ENCODE assay signal across 19 cellular contexts in genomic region chr3:5036536-5036833, GRCh38. TPM values are rescaled to one million over a fixed set of nuclear protein-coding genes. Genes with fewer than 3 reads are reported as not detected.
DNase-seq lines count a peak whose midpoint lies in the region; ATAC-seq, FAIRE-seq and TF ChIP-seq lines count a peak whose summit lies in the region.
"Had no signal": no experiment of that assay in that cellular context is flagged by ENCODE, and none has a peak within 500 bp of the region (broad histone marks: within the 10 kb centered on the region; RNA-seq: fewer than 3 reads in every experiment).

No MANE protein-coding gene starts in this region.

- peak overlapping the region; percentile 99 to 100 for H3K27ac Mint-ChIP-seq in natural killer cell treated with Interleukin-12 subunit alpha and Interleukin-12 subunit beta and Interleukin-15 and Interleukin-18, amount 100 ng/mL, for 72 hours
- H3K27ac Mint-ChIP-seq: CD4-positive, alpha-beta T cell had no signal

- no peak for TF ChIP-seq POLR2A in HepG2 (IDR thresholded peaks at IDR 0.05; ENCODE audit: insufficient read depth in 1 of 2, low read depth in 2 of 2, low read length in 2 of 2)
- TF ChIP-seq POLR2A in right lobe of liver (IDR thresholded peaks at IDR 0.05): no peak
- no peak for TF ChIP-seq POLR2A in K562 (conservative IDR thresholded peaks at IDR 0.05)
- no peak for TF ChIP-seq POLR2A in spleen (IDR thresholded peaks at IDR 0.05)

- no peak for FAIRE-seq in HepG2 (lab: Jason Lieb, UNC)
- FAIRE-seq in K562 (lab: Jason Lieb, UNC): no peak
- FAIRE-seq: H54 had no signal

- H3K27me3 ChIP-seq in HepG2 (ENCODE audit: control insufficient read depth in 1 of 2, insufficient read depth in 2 of 2, low read length in 2 of 2) (peaks cover 0 to 8% of the 10 kb centered on the region in 2 experiments; a peak in 1 of 5 replicates), right lobe of liver (no peaks in the 10 kb centered on the region), K562 (ENCODE audit: control insufficient read depth in 2 of 2, insufficient read depth in 2 of 2, low read length in 2 of 2) (no peaks in the 10 kb centered on the region), spleen (replicated peaks in 1 of 7) (no peaks in the 10 kb centered on the region)

- intact Hi-C loops in HepG2 (cut with micrococcal nuclease; ENCODE audit: unreplicated experiment) (no loop called here), right lobe of liver (cut with DNase I) (no loop called here), K562 (cut with micrococcal nuclease) (no loop called here), spleen (cut with DNase I; ENCODE audit: low total_unique reads) (no loop called here)

- no peak for DNase-seq in HepG2 (ENCODE audit: low spot score)
- DNase-seq in right lobe of liver: no peak
- no peak for DNase-seq in K562 (ENCODE audit: extremely low read depth in 1 of 4, low spot score in 3 of 4)
- no peak for DNase-seq in natural killer cell treated with Interleukin-12 subunit alpha and Interleukin-12 subunit beta and Interleukin-15 and Interleukin-18, amount 100 ng/mL, for 72 hours (ENCODE audit: low spot score)
- DNase-seq in spleen: no peak
- no peak for DNase-seq in inferior parietal cortex (ENCODE audit: extremely low spot score)
- DNase-seq: CD4-positive, alpha-beta T cell; COR-L47; DMS 273 treated with DMSO at 0.1 percent for 48 hours; DMS79 treated with DMSO at 0.1 percent for 48 hours; MM.1S; NCI-H1048; NCI-H1417 treated with DMSO at 0.1 percent for 48 hours; NCI-H187; NCI-H446; NCI-H526 had no signal

- TF ChIP-seq RAD21 in HepG2 (CRISPR knock-in tag; IDR thresholded peaks at IDR 0.05) (no peak), K562 (CRISPR knock-in tag; conservative IDR thresholded peaks at IDR 0.05 in 1 of 2, IDR thresholded peaks at IDR 0.05 in 1 of 2) (no peak)

- no peak overlapping the region for H2AFZ ChIP-seq in HepG2 (ENCODE audit: low read length)
- H2AFZ ChIP-seq in K562 (ENCODE audit: low read depth, low read length): peak overlapping the region; percentile 47; the same call in 1 of the 2 replicates

- no peak overlapping the region for H3K9ac ChIP-seq in HepG2 (ENCODE audit: insufficient read depth, low read depth, low read length)
- no peak overlapping the region for H3K9ac ChIP-seq in K562 (ENCODE audit: insufficient read depth in 1 of 2, low read depth in 2 of 2, low read length in 2 of 2)

- no peak for TF ChIP-seq CTCF in HepG2 (CRISPR knock-in tag; IDR thresholded peaks at IDR 0.05)
- no peak for TF ChIP-seq CTCF in right lobe of liver (IDR thresholded peaks at IDR 0.05)
- TF ChIP-seq CTCF in K562 (IDR thresholded peaks at IDR 0.05 in 2 of 3, conservative IDR thresholded peaks at IDR 0.05 in 1 of 3; ENCODE audit: insufficient read depth in 2 of 3, low read depth in 1 of 3, low read length in 3 of 3): no peak
- no peak for TF ChIP-seq CTCF in spleen (IDR thresholded peaks at IDR 0.05 in 8 of 11, conservative IDR thresholded peaks at IDR 0.05 in 3 of 11)

- H4K20me1 ChIP-seq in HepG2 (ENCODE audit: insufficient read depth, low read length) (no peaks in the 10 kb centered on the region), K562 (replicated peaks; ENCODE audit: control insufficient read depth, insufficient read depth, low read length) (no peaks in the 10 kb centered on the region)

- H3K4me3 ChIP-seq in HepG2 (replicated peaks in 1 of 3; ENCODE audit: insufficient read depth in 1 of 3, low read depth in 2 of 3, low read length in 3 of 3) (no peak overlapping the region), right lobe of liver (no peak overlapping the region), K562 (no peak overlapping the region), spleen (no peak overlapping the region)

- WGBS in HepG2 (ENCODE audit: low lambda C conversion rate): 6% methylated on average over 3 of the region's 3 CpGs
- WGBS in right lobe of liver (ENCODE audit: insufficient coverage, low coverage, low lambda C conversion rate, missing lambda C conversion rate): 86% methylated on average over 1 of the region's 3 CpGs
- 41% methylated on average over 3 of the region's 3 CpGs for WGBS in K562 (ENCODE audit: insufficient coverage, low coverage, missing lambda C conversion rate)
- WGBS in spleen, 5 donors: 79 to 92% (median 88%) methylated on average over 3 of the region's 3 CpGs

- POLR2A ChIA-PET in HepG2 (lab: Yijun Ruan, JAX) (no interaction called here), K562 (lab: Yijun Ruan, JAX) (interaction anchor here (0.6 to 1.0 kb wide), 4 partner anchors 10 to 50 kb away, joined by 3 to 4 read pairs (median 4); no protein-coding TSS in a partner anchor)

- TF ChIP-seq EP300 in HepG2 (IDR thresholded peaks at IDR 0.05; ENCODE audit: low read depth in 2 of 2, low read length in 2 of 2) (no peak), HepG2 (CRISPR knock-in tag; IDR thresholded peaks at IDR 0.05; ENCODE audit: borderline replicate concordance) (no peak), K562 (IDR thresholded peaks at IDR 0.05; ENCODE audit: low read length) (no peak)

- no TSS peak for BruUV-seq in HepG2 (replicated peaks; lab: Mats Ljungman, UMichigan)
- BruUV-seq in K562 (replicated peaks; lab: Mats Ljungman, UMichigan): no TSS peak

- H3K9me1 ChIP-seq in K562 (ENCODE audit: control insufficient read depth, insufficient read depth, low read length): no peaks in the 10 kb centered on the region

- H3K4me1 ChIP-seq in HepG2 (ENCODE audit: insufficient read depth, low read length) (peaks cover 2% of the 10 kb centered on the region; the same call in 1 of the 2 replicates), right lobe of liver (no peaks in the 10 kb centered on the region), K562 (replicated peaks in 1 of 2; ENCODE audit: control insufficient read depth in 2 of 2, insufficient read depth in 2 of 2, low read length in 2 of 2) (peaks cover 8 to 48% of the 10 kb centered on the region in 2 experiments), spleen (peaks cover 0 to 53% (median 10%) of the 10 kb centered on the region in 6 donors)

- CTCF ChIA-PET in HepG2 (lab: Yijun Ruan, JAX; ENCODE audit: low intra/inter-chr PET ratio, low total read pairs): no interaction called here
- CTCF ChIA-PET in K562 (lab: Yijun Ruan, JAX; ENCODE audit: low intra/inter-chr PET ratio): no interaction called here

- ATAC-seq in HepG2 (no peak), right lobe of liver (no peak), K562 (no peak), GM19023 (IDR thresholded peaks at IDR 0.05; ENCODE audit: unreplicated experiment) (no peak)
- peak in 1 of 2 donors; percentile 4 for ATAC-seq in natural killer cell treated with Interleukin-12 subunit alpha and Interleukin-12 subunit beta and Interleukin-15 and Interleukin-18, amount 100 ng/mL, for 72 hours
- ATAC-seq: Right ventricle myocardium inferior had no signal

- no peaks in the 10 kb centered on the region for H3K9me3 Mint-ChIP-seq in natural killer cell treated with Interleukin-12 subunit alpha and Interleukin-12 subunit beta and Interleukin-15 and Interleukin-18, amount 100 ng/mL, for 72 hours
- H3K9me3 Mint-ChIP-seq: CD4-positive, alpha-beta T cell had no signal

- peaks cover 64 to 74% of the 10 kb centered on the region in 2 donors for H3K4me1 Mint-ChIP-seq in natural killer cell treated with Interleukin-12 subunit alpha and Interleukin-12 subunit beta and Interleukin-15 and Interleukin-18, amount 100 ng/mL, for 72 hours (ENCODE audit: low read depth in 2 of 2)

- H3K27me3 Mint-ChIP-seq in natural killer cell treated with Interleukin-12 subunit alpha and Interleukin-12 subunit beta and Interleukin-15 and Interleukin-18, amount 100 ng/mL, for 72 hours: no peaks in the 10 kb centered on the region
- H3K27me3 Mint-ChIP-seq: CD4-positive, alpha-beta T cell had no signal

- H3K36me3 ChIP-seq in HepG2 (replicated peaks in 1 of 2; ENCODE audit: control insufficient read depth in 1 of 2, insufficient read depth in 2 of 2, low read length in 2 of 2) (no peaks in the 10 kb centered on the region), right lobe of liver (no peaks in the 10 kb centered on the region), K562 (ENCODE audit: control insufficient read depth, insufficient read depth, low read length) (no peaks in the 10 kb centered on the region), spleen (no peaks in the 10 kb centered on the region)

- H3K27ac ChIP-seq in HepG2 (ENCODE audit: extremely low read length, insufficient read depth, low read length) (no peak overlapping the region), right lobe of liver (no peak overlapping the region), K562 (ENCODE audit: extremely low read depth, low read depth, low read length) (no peak overlapping the region), spleen (no peak overlapping the region)

- peaks cover 5% of the 10 kb centered on the region for H3K36me3 Mint-ChIP-seq in natural killer cell treated with Interleukin-12 subunit alpha and Interleukin-12 subunit beta and Interleukin-15 and Interleukin-18, amount 100 ng/mL, for 72 hours

- H3K79me2 ChIP-seq in HepG2 (ENCODE audit: insufficient read depth, low read length) (no peaks in the 10 kb centered on the region), K562 (ENCODE audit: control insufficient read depth, insufficient read depth, low read length) (no peaks in the 10 kb centered on the region)

- H3K4me2 ChIP-seq in HepG2 (ENCODE audit: low read depth, low read length) (no peak overlapping the region), K562 (ENCODE audit: insufficient read depth, low read length) (0 out of 2 replicates have a peak overlapping the region, but pooled peaks have one; percentile 5)

- in situ Hi-C loops in HepG2 (cut with HindIII; ENCODE audit: extremely low pct_ligation_motif_present, low pct_unique_long_range_greater_than_20kb): no loop called here
- in situ Hi-C loops in K562 (cut with MboI): no loop called here

- no peaks in the 10 kb centered on the region for H3K9me3 ChIP-seq in HepG2 (ENCODE audit: low read length)
- no peaks in the 10 kb centered on the region for H3K9me3 ChIP-seq in right lobe of liver
- no peaks in the 10 kb centered on the region for H3K9me3 ChIP-seq in K562 (replicated peaks; ENCODE audit: control insufficient read depth, insufficient read depth, low read depth, low read length)
- no peaks in the 10 kb centered on the region for H3K9me3 ChIP-seq in spleen

- H3K4me3 Mint-ChIP-seq in natural killer cell treated with Interleukin-12 subunit alpha and Interleukin-12 subunit beta and Interleukin-15 and Interleukin-18, amount 100 ng/mL, for 72 hours: peak overlapping the region; percentile 92
- H3K4me3 Mint-ChIP-seq: CD4-positive, alpha-beta T cell had no signal

RNA-seq across cellular contexts. Expression of gene BHLHE40, which starts 57.2 kb away (rescaled TPM):
- total RNA-seq in HepG2 (2016; rRNA removed; fragmentation: Illumina TruSeq; extraction: Trizol): 1.8 and 2.6 TPM in 2 replicates
- 0.44 and 0.61 TPM in 2 replicates for total RNA-seq in HepG2 (2016; cell fraction: cytosol; rRNA removed; fragmentation: Illumina TruSeq; extraction: Trizol; ENCODE audit: low read depth)
- total RNA-seq in HepG2 (2016; cell fraction: insoluble cytoplasmic fraction; rRNA removed; fragmentation: Illumina TruSeq; extraction: Trizol): 2.3 and 2.7 TPM in 2 replicates
- total RNA-seq in HepG2 (2016; cell fraction: membrane; rRNA removed; fragmentation: Illumina TruSeq; extraction: Trizol): 1.5 TPM in 2 replicates
- total RNA-seq in HepG2 (2016; cell fraction: nucleus; rRNA removed; fragmentation: Illumina TruSeq; extraction: Trizol): 3.0 and 4.3 TPM in 2 replicates
- polyA plus RNA-seq in HepG2 (2011; rRNA removed): 51.0 and 60.0 TPM in 2 replicates
- polyA plus RNA-seq in HepG2 (2011; cell fraction: cytosol; rRNA removed): 29.3 and 36.0 TPM in 2 replicates
- polyA plus RNA-seq in HepG2 (2011; cell fraction: nucleus; rRNA removed): 35.5 and 51.8 TPM in 2 replicates
- 145 and 159 TPM in 2 replicates for polyA plus RNA-seq in HepG2 (2012)
- polyA plus RNA-seq in HepG2 (2016; cell fraction: cytosol; fragmentation: Illumina TruSeq; extraction: Trizol; ENCODE audit: low read depth): 0.21 and 0.42 TPM in 2 replicates
- polyA plus RNA-seq in HepG2 (2016; cell fraction: insoluble cytoplasmic fraction; fragmentation: Illumina TruSeq; extraction: Trizol; ENCODE audit: low read depth): 3.5 and 4.1 TPM in 2 replicates
- polyA plus RNA-seq in HepG2 (2016; cell fraction: membrane; fragmentation: Illumina TruSeq; extraction: Trizol; ENCODE audit: low read depth): 0.93 and 1.1 TPM in 2 replicates
- polyA plus RNA-seq in HepG2 (2016; cell fraction: nucleus; fragmentation: Illumina TruSeq; extraction: Trizol; ENCODE audit: insufficient read depth, low read depth): 5.9 and 7.0 TPM in 2 replicates
- 17.6 and 68.5 TPM in 2 replicates for polyA minus RNA-seq in HepG2 (2011; rRNA and poly(A)+ RNA removed; ENCODE audit: low replicate concordance)
- 59.1 and 63.2 TPM in 2 replicates for polyA minus RNA-seq in HepG2 (2011; cell fraction: cytosol; rRNA and poly(A)+ RNA removed)
- 23.0 and 31.6 TPM in 2 replicates for polyA minus RNA-seq in HepG2 (2011; cell fraction: nucleus; rRNA and poly(A)+ RNA removed)
- 100 to 1,000 TPM in 1 of 6 experiments, 10 to 100 TPM in 5; 19.0 to 170 (median 57.7) TPM for total RNA-seq in right lobe of liver
- total RNA-seq in K562 (2011; cell fraction: chromatin; rRNA removed; ENCODE audit: low replicate concordance): 81.5 and 114 TPM in 2 replicates
- total RNA-seq in K562 (2011; cell fraction: nucleolus; rRNA removed): 100 and 103 TPM in 2 replicates
- total RNA-seq in K562 (2011; cell fraction: nucleoplasm; rRNA removed): 92.4 and 99.8 TPM in 2 replicates
- total RNA-seq in K562 (2014; rRNA removed): 38.7 and 44.5 TPM in 2 replicates
- total RNA-seq in K562 (2014; rRNA removed; fragmentation: Illumina TruSeq; extraction: Trizol): 19.4 and 20.6 TPM in 2 replicates
- total RNA-seq in K562 (2015; rRNA removed; fragmentation: Illumina TruSeq; extraction: Trizol): 27.7 and 27.8 TPM in 2 replicates
- total RNA-seq in K562 (2021): 47.5 and 51.8 TPM in 2 replicates
- 83.9 and 105 TPM in 2 replicates for polyA plus RNA-seq in K562 (2011; rRNA removed)
- 72.3 and 73.7 TPM in 2 replicates for polyA plus RNA-seq in K562 (2011; cell fraction: cytosol; rRNA removed)
- 144 and 202 TPM in 2 replicates for polyA plus RNA-seq in K562 (2011; cell fraction: nucleus; rRNA removed)
- 98.8 and 122 TPM in 2 replicates for polyA plus RNA-seq in K562 (2012)
- polyA plus RNA-seq in K562 (2014; fragmentation: Illumina TruSeq; extraction: Trizol): 49.6 and 57.8 TPM in 2 replicates
- 10 to 100 TPM; 12.0 to 24.3 TPM for polyA plus RNA-seq in K562 (2014; fragmentation: Nextera tagmentation; extraction: Ambion mirVana)
- 30.9 and 31.4 TPM in 2 replicates for polyA plus RNA-seq in K562 (2014; rRNA removed)
- 76.2 and 78.0 TPM in 2 replicates for polyA minus RNA-seq in K562 (2011; rRNA and poly(A)+ RNA removed)
- polyA minus RNA-seq in K562 (2011; cell fraction: cytosol; rRNA and poly(A)+ RNA removed): 70.7 and 90.6 TPM in 2 replicates
- polyA minus RNA-seq in K562 (2011; cell fraction: nucleus; rRNA and poly(A)+ RNA removed): 122 and 139 TPM in 2 replicates
- 100 to 1,000 TPM; 579 to 941 TPM for total RNA-seq in natural killer cell treated with Interleukin-12 subunit alpha and Interleukin-12 subunit beta and Interleukin-15 and Interleukin-18, amount 100 ng/mL, for 72 hours
- 100 to 1,000 TPM in 1 of 7 donors, 10 to 100 TPM in 6; 22.9 to 108 (median 40.3) TPM for total RNA-seq in spleen
- 10 to 100 TPM; 11.8 to 15.6 (median 12.7) TPM for polyA plus RNA-seq in spleen

Comparison
In these comparisons a context has a peak if more than half of its experiments do, and no peak if none do; other contexts are left out.
1. Of the 241 proteins assayed by ChIP-seq in both HepG2 and K562: peak only in HepG2: none; only in K562: ADNP, HDAC2 and KDM1A; in both: none; in neither: 237; mixed calls (peak in some experiments, not most) for 1.